1 cellular context compared by ENCODE assay signal in genomic region chr14:21405097-21405496, GRCh38.
TF ChIP-seq lines count a peak whose summit lies in the region.

No MANE protein-coding gene starts in this region.

TF ChIP-seq in H1, 55 proteins besides CTCF, POLR2A, EP300 and RAD21:
- TF ChIP-seq HDAC2 (IDR thresholded peaks at IDR 0.05; ENCODE audit: borderline replicate concordance in 1 of 2, low read depth in 2 of 2, low read length in 2 of 2) (no peak), CEBPB (IDR thresholded peaks at IDR 0.05; ENCODE audit: low read depth, low read length) (0 out of 2 replicates have a peak, but pooled peaks have one; percentile 26)
